8 cellular contexts compared by ENCODE assay signal in the genomic region with DNA sequence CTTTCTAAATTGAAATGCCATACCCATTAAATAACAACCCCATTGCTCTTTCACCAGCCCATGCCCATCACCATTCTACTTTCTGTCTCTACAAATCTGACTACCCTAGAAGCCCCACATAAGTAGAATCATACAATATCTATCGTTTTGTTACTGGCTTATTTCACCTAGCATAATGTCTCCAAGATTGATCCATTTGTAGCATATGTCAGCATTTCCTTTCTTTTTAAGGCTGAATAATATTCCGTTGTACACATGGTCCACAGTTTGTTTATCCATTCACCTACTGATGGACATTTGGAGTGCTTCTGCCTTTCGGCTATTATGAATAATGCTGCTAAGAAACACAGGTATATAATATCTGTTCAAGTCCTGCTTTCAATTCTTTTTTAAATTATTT.
"Had no signal": no experiment of that assay in that cellular context is flagged by ENCODE, and none has a peak within 500 bp of the region (broad histone marks: within the 10 kb centered on the region; RNA-seq: fewer than 3 reads in every experiment).

No MANE protein-coding gene starts in this region.

- DNase-seq: GDM1, GF-D8 had no signal

- H3K4me3 ChIP-seq: GM12878 had no signal

- FAIRE-seq: G401.6, GM12878, GM12891, GM12892, GM18507, GM19239 had no signal

- ATAC-seq: GM12878 had no signal
